Comparison of ENCODE assay signal across 7 cellular contexts in genomic region chr1:65836686-65837085, GRCh38.
"Had no signal": no experiment of that assay in that cellular context is flagged by ENCODE, and none has a peak within 500 bp of the region (broad histone marks: within the 10 kb centered on the region; RNA-seq: fewer than 3 reads in every experiment).

No MANE protein-coding gene starts in this region.

- H3K27ac Mint-ChIP-seq: H9 had no signal

- ATAC-seq: K562 had no signal

- H3K9me3 Mint-ChIP-seq: H9 had no signal

- H3K4me1 Mint-ChIP-seq: H9 had no signal

- DNase-seq: GM23248, GOT3, H9, HCEC 1CT, IMR-90, KG1 had no signal

- H3K4me3 Mint-ChIP-seq: H9 had no signal
